Comparison of ENCODE assay signal across 8 cellular contexts in genomic region chr19:48633148-48634035, GRCh38. TPM values are rescaled to one million over a fixed set of nuclear protein-coding genes. Genes with fewer than 3 reads are reported as not detected.
DNase-seq lines count a peak whose midpoint lies in the region; ATAC-seq and TF ChIP-seq lines count a peak whose summit lies in the region.

No MANE protein-coding gene starts in this region.

- H3K9me3 Mint-ChIP-seq in activated CD8-positive, alpha-beta memory T cell treated with anti-CD3 and anti-CD28 coated beads, Interleukin-2, amount 10 ng/mL, durations not matched to agents 7 days and 5 days (ENCODE audit: low read depth), result no peaks in the 10 kb centered on the region
- H3K9me3 Mint-ChIP-seq in type B pancreatic cell, result no peaks in the 10 kb centered on the region

- no peaks in the 10 kb centered on the region for H3K27me3 Mint-ChIP-seq in activated CD8-positive, alpha-beta memory T cell treated with anti-CD3 and anti-CD28 coated beads, Interleukin-2, amount 10 ng/mL, durations not matched to agents 7 days and 5 days
- H3K27me3 Mint-ChIP-seq in type B pancreatic cell, result no peaks in the 10 kb centered on the region

- peak overlapping the region in 2 of 4 donors; percentile 11 to 38 for H3K4me3 ChIP-seq in adrenal gland
- H3K4me3 ChIP-seq in lower lobe of right lung, result peak overlapping the region; percentile 84

- CTCF ChIA-PET in activated CD8-positive, alpha-beta memory T cell treated with anti-CD3 and anti-CD28 coated beads, Interleukin-2, amount 10 ng/mL, durations not matched to agents 7 days and 5 days (lab: Charles Lee), result interaction anchor here (0.8 to 1.8 kb wide), 4 partner anchors 9 to 49 kb away, joined by 4 to 6 read pairs (median 5); partner anchors contain the start of genes CA11, RPL18 and SPHK2

- H3K9me3 ChIP-seq in adrenal gland (replicated peaks in 1 of 3) (no peaks in the 10 kb centered on the region), lower lobe of right lung (no peaks in the 10 kb centered on the region)

- H3K27me3 ChIP-seq in adrenal gland (no peaks in the 10 kb centered on the region), lower lobe of right lung (ENCODE audit: low read depth) (no peaks in the 10 kb centered on the region)

- peak overlapping the region; percentile 68 for H3K4me3 Mint-ChIP-seq in activated CD8-positive, alpha-beta memory T cell treated with anti-CD3 and anti-CD28 coated beads, Interleukin-2, amount 10 ng/mL, durations not matched to agents 7 days and 5 days
- peak overlapping the region; percentile 28 for H3K4me3 Mint-ChIP-seq in type B pancreatic cell

- peaks cover 38% of the 10 kb centered on the region for H3K4me1 Mint-ChIP-seq in activated CD8-positive, alpha-beta memory T cell treated with anti-CD3 and anti-CD28 coated beads, Interleukin-2, amount 10 ng/mL, durations not matched to agents 7 days and 5 days
- H3K4me1 Mint-ChIP-seq in type B pancreatic cell (ENCODE audit: unreplicated experiment), result peaks cover 31% of the 10 kb centered on the region

- H3K36me3 ChIP-seq in adrenal gland (replicated peaks in 1 of 2) (peaks cover 0 to 7% of the 10 kb centered on the region in 2 donors), lower lobe of right lung (peaks cover 44% of the 10 kb centered on the region)

- WGBS in adrenal gland, 4 donors, result 51 to 64% (median 60%) methylated on average over 17 to 22 of the region's 22 CpGs

- ATAC-seq in activated CD8-positive, alpha-beta memory T cell treated with anti-CD3 and anti-CD28 coated beads, Interleukin-2, amount 10 ng/mL, durations not matched to agents 7 days and 5 days, result no peak
- no peak for ATAC-seq in lower lobe of right lung
- no peak for ATAC-seq in HG03439 (IDR thresholded peaks at IDR 0.05; ENCODE audit: unreplicated experiment)
- no peak for ATAC-seq in GM21447 (IDR thresholded peaks at IDR 0.05; ENCODE audit: unreplicated experiment)

- H3K27ac ChIP-seq in adrenal gland (peak overlapping the region; percentile 11 to 98 (median 95)), lower lobe of right lung (peak overlapping the region; percentile 96)

- H3K36me3 Mint-ChIP-seq in activated CD8-positive, alpha-beta memory T cell treated with anti-CD3 and anti-CD28 coated beads, Interleukin-2, amount 10 ng/mL, durations not matched to agents 7 days and 5 days, result peaks cover 4% of the 10 kb centered on the region
- H3K36me3 Mint-ChIP-seq in type B pancreatic cell, result peaks cover 6% of the 10 kb centered on the region

- H3K4me1 ChIP-seq in adrenal gland (replicated peaks in 1 of 2), result peaks cover 41 to 67% of the 10 kb centered on the region in 2 donors
- peaks cover 75% of the 10 kb centered on the region for H3K4me1 ChIP-seq in lower lobe of right lung

- intact Hi-C loops in adrenal gland (cut with DNase I), result no loop called here
- intact Hi-C loops in lower lobe of right lung (cut with DNase I), result no loop called here

- TF ChIP-seq POLR2A in adrenal gland (IDR thresholded peaks at IDR 0.05), result no peak

- TF ChIP-seq CTCF in adrenal gland (IDR thresholded peaks at IDR 0.05), result no peak
- TF ChIP-seq CTCF in lower lobe of right lung (IDR thresholded peaks at IDR 0.05), result no peak
- no peak for TF ChIP-seq CTCF in type B pancreatic cell (conservative IDR thresholded peaks at IDR 0.05)

- H3K27ac Mint-ChIP-seq in activated CD8-positive, alpha-beta memory T cell treated with anti-CD3 and anti-CD28 coated beads, Interleukin-2, amount 10 ng/mL, durations not matched to agents 7 days and 5 days, result peak overlapping the region; percentile 41
- H3K27ac Mint-ChIP-seq in type B pancreatic cell, result peak overlapping the region; percentile 96

- no peak for DNase-seq in activated CD8-positive, alpha-beta memory T cell treated with anti-CD3 and anti-CD28 coated beads, Interleukin-2, amount 10 ng/mL, durations not matched to agents 7 days and 5 days
- DNase-seq in activated CD8-positive, alpha-beta memory T cell treated with anti-CD3 and anti-CD28 coated beads, Interleukin-2, amount 50 U/mL, for 48 hours, result no peak
- peak in 6 of 7 donors; percentile 46 to 81 (median 58) for DNase-seq in adrenal gland
- DNase-seq in lower lobe of right lung, result no peak
- DNase-seq in type B pancreatic cell (ENCODE audit: extremely low spot score, unreplicated experiment), result no peak
- DNase-seq in ACHN, result no peak

- in situ Hi-C loops in ACHN (cut with HindIII; ENCODE audit: low pct_ligation_motif_present, low pct_unique_long_range_greater_than_20kb, low sequenced_read_pairs), result no loop called here

RNA-seq across cellular contexts. Expression of gene DBP, which starts 3.8 kb away (rescaled TPM):
- total RNA-seq in activated CD8-positive, alpha-beta memory T cell treated with anti-CD3 and anti-CD28 coated beads, Interleukin-2, amount 10 ng/mL, durations not matched to agents 7 days and 5 days, result 10 to 100 TPM; 11.3 to 18.0 TPM
- 10 to 100 TPM; 30.1 to 78.3 (median 56.8) TPM for total RNA-seq in adrenal gland
- polyA plus RNA-seq in adrenal gland, result 10 to 100 TPM; 11.5 to 80.6 (median 57.9) TPM
- total RNA-seq in lower lobe of right lung, result 17.7 TPM
- total RNA-seq in type B pancreatic cell (ENCODE audit: low replicate concordance), result 24.5 and 31.5 TPM in 2 replicates

RNA-seq across cellular contexts. Expression of gene CA11, which starts 12.6 kb away (rescaled TPM):
- total RNA-seq in activated CD8-positive, alpha-beta memory T cell treated with anti-CD3 and anti-CD28 coated beads, Interleukin-2, amount 10 ng/mL, durations not matched to agents 7 days and 5 days, result 1 to 10 TPM; 6.0 to 7.2 TPM
- total RNA-seq in adrenal gland (10 to 100 TPM in 7 of 8 donors, 1 to 10 TPM in 1; 6.0 to 44.2 (median 23.7) TPM), lower lobe of right lung (7.8 TPM), type B pancreatic cell (ENCODE audit: low replicate concordance) (13.8 and 43.3 TPM in 2 replicates)
- 100 to 1,000 TPM in 1 of 3 donors, 10 to 100 TPM in 2; 17.7 to 125 (median 50.4) TPM for polyA plus RNA-seq in adrenal gland

RNA-seq across cellular contexts. Expression of gene SPHK2, which starts 14.1 kb away (rescaled TPM):
- 10 to 100 TPM; 37.3 to 43.4 TPM for total RNA-seq in activated CD8-positive, alpha-beta memory T cell treated with anti-CD3 and anti-CD28 coated beads, Interleukin-2, amount 10 ng/mL, durations not matched to agents 7 days and 5 days
- total RNA-seq in adrenal gland, result 10 to 100 TPM; 11.7 to 27.9 (median 18.5) TPM
- polyA plus RNA-seq in adrenal gland, result 10 to 100 TPM in 2 of 3 donors, 1 to 10 TPM in 1; 4.3 to 29.9 (median 12.6) TPM
- total RNA-seq in lower lobe of right lung, result 23.8 TPM
- total RNA-seq in type B pancreatic cell (ENCODE audit: low replicate concordance), result 44.0 and 47.1 TPM in 2 replicates

RNA-seq across cellular contexts. Expression of gene RPL18, which starts 14.4 kb away (rescaled TPM):
- total RNA-seq in activated CD8-positive, alpha-beta memory T cell treated with anti-CD3 and anti-CD28 coated beads, Interleukin-2, amount 10 ng/mL, durations not matched to agents 7 days and 5 days, result 1,000 to 10,000 TPM; 1,413 to 1,465 TPM
- 1,000 to 10,000 TPM; 1,183 to 3,315 (median 1,866) TPM for total RNA-seq in adrenal gland
- 1,000 to 10,000 TPM in 2 of 3 donors, 100 to 1,000 TPM in 1; 575 to 5,137 (median 3,671) TPM for polyA plus RNA-seq in adrenal gland
- 997 TPM for total RNA-seq in lower lobe of right lung
- 1,623 and 1,815 TPM in 2 replicates for total RNA-seq in type B pancreatic cell (ENCODE audit: low replicate concordance)

RNA-seq across cellular contexts. Expression of gene FAM83E, which starts 18.5 kb away (rescaled TPM):
- 1 to 10 TPM; 2.8 to 4.1 TPM for total RNA-seq in activated CD8-positive, alpha-beta memory T cell treated with anti-CD3 and anti-CD28 coated beads, Interleukin-2, amount 10 ng/mL, durations not matched to agents 7 days and 5 days
- under 1 TPM in 1 of 8 donors, not detected in 7; 0.75 TPM for total RNA-seq in adrenal gland
- 1 to 10 TPM in 1 of 3 donors, under 1 TPM in 1, not detected in 1; 0.24 to 1.6 TPM for polyA plus RNA-seq in adrenal gland
- total RNA-seq in lower lobe of right lung, result 34.1 TPM
- total RNA-seq in type B pancreatic cell (ENCODE audit: low replicate concordance), result 6.1 and 8.1 TPM in 2 replicates

Comparison
In these comparisons a context has a peak if more than half of its experiments do, and no peak if none do; other contexts are left out.
1. DNase-seq: peak in adrenal gland (6 of 7); none in activated CD8-positive, alpha-beta memory T cell treated with anti-CD3 and anti-CD28 coated beads, Interleukin-2, amount 10 ng/mL, durations not matched to agents 7 days and 5 days (single experiment), activated CD8-positive, alpha-beta memory T cell treated with anti-CD3 and anti-CD28 coated beads, Interleukin-2, amount 50 U/mL, for 48 hours (single experiment), lower lobe of right lung (single experiment), type B pancreatic cell (single experiment) and ACHN (single experiment).